14 cellular contexts compared by ENCODE assay signal in the genomic region with DNA sequence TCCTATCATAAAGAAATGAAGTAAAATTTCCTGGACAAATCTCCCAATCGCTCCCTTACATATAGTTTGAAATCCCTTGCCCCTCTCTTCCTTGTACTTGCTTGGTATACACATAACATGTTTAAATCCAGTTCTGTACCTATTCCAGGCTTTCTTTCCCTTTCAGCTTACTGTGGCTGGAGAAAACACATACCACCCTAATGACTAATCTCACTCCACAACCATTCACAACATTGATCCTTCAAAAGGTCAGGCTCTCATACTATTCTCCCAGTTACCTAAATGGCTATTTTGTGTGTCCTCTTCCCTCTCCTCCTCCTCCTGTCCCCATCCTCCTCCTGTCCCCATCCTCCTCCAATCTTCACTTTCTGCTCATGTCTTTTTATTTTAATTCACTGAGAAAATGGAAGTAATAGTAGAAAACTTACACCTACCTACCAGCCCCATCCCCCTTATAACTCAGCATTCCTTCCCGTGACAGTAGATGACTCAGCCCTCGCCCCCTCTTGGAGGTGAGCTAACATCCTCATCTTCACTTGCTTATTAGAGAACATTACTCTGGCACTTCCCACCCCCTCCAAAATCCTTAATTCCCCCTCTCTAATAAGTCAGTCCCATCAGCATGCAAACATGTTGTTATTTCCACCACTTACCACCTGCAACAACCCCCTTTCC.
A peak's percentile ranks its signal among the peaks of the same experiment; 100 is the strongest.
DNase-seq lines count a peak whose midpoint lies in the region; ATAC-seq and TF ChIP-seq lines count a peak whose summit lies in the region.
"Had no signal": no experiment of that assay in that cellular context is flagged by ENCODE, and none has a peak within 500 bp of the region (broad histone marks: within the 10 kb centered on the region; RNA-seq: fewer than 3 reads in every experiment).

No MANE protein-coding gene starts in this region.

- ATAC-seq in gastroesophageal sphincter, result no peak
- no peak for ATAC-seq in naive thymus-derived CD4-positive, alpha-beta T cell

- no peak overlapping the region for H3K9ac ChIP-seq in HUES64 (ENCODE audit: low read depth, low read length)

- no peak overlapping the region for H3K4me3 ChIP-seq in HUES64 (ENCODE audit: low read length)
- no peak overlapping the region for H3K4me3 ChIP-seq in gastroesophageal sphincter
- H3K4me3 ChIP-seq in naive thymus-derived CD4-positive, alpha-beta T cell (ENCODE audit: low read length), result no peak overlapping the region
- H3K4me3 ChIP-seq: spleen had no signal

- CTCF ChIA-PET in naive thymus-derived CD4-positive, alpha-beta T cell (lab: Charles Lee), result no interaction called here
- CTCF ChIA-PET in HEK293T (lab: Yijun Ruan, JAX), result no interaction called here

- H3K27me3 Mint-ChIP-seq in naive thymus-derived CD4-positive, alpha-beta T cell, result peaks cover 0 to 9% (median 0%) of the 10 kb centered on the region in 5 donors
- H3K27me3 Mint-ChIP-seq: naive B cell had no signal

- TF ChIP-seq EP300 in gastroesophageal sphincter (IDR thresholded peaks at IDR 0.05), result no peak

- H3K9me3 Mint-ChIP-seq in naive thymus-derived CD4-positive, alpha-beta T cell, result peaks cover 0 to 19% (median 2%) of the 10 kb centered on the region in 11 donors

- H3K27me3 ChIP-seq in HUES64 (ENCODE audit: insufficient read depth, low read length) (no peaks in the 10 kb centered on the region), gastroesophageal sphincter (no peaks in the 10 kb centered on the region)
- no peaks in the 10 kb centered on the region for H3K27me3 ChIP-seq in naive thymus-derived CD4-positive, alpha-beta T cell (ENCODE audit: control insufficient read depth in 2 of 2, insufficient read depth in 2 of 2, low read length in 2 of 2)
- H3K27me3 ChIP-seq: spleen had no signal

- peaks cover 0 to 5% (median 0%) of the 10 kb centered on the region in 5 donors for H3K36me3 Mint-ChIP-seq in naive thymus-derived CD4-positive, alpha-beta T cell

- intact Hi-C loops in naive thymus-derived CD4-positive, alpha-beta T cell (cut with micrococcal nuclease), result loop anchor here in 1 of 2 donors (5.0 kb wide), 1 partner anchor 407 kb away; no protein-coding TSS in a partner anchor

- H3K9me3 ChIP-seq in HUES64 (ENCODE audit: insufficient read depth, low read depth, low read length) (no peaks in the 10 kb centered on the region), gastroesophageal sphincter (peaks cover 0 to 10% (median 0%) of the 10 kb centered on the region in 3 donors)
- H3K9me3 ChIP-seq in naive thymus-derived CD4-positive, alpha-beta T cell (ENCODE audit: control insufficient read depth in 2 of 3, low read length in 3 of 3), result no peaks in the 10 kb centered on the region

- POLR2A ChIA-PET in naive thymus-derived CD4-positive, alpha-beta T cell (lab: Charles Lee), result no interaction called here
- POLR2A ChIA-PET in HEK293T (lab: Yijun Ruan, JAX), result no interaction called here

- H3K4me1 Mint-ChIP-seq in naive thymus-derived CD4-positive, alpha-beta T cell, result no peaks in the 10 kb centered on the region

- no peak for TF ChIP-seq POLR2A in gastroesophageal sphincter (IDR thresholded peaks at IDR 0.05)

- H3K4me3 Mint-ChIP-seq in naive thymus-derived CD4-positive, alpha-beta T cell, result no peak overlapping the region
- H3K4me3 Mint-ChIP-seq: CD14-positive monocyte had no signal

- 0 out of 2 replicates have a peak overlapping the region, but pooled peaks have one; percentile 29 for H3K27ac ChIP-seq in HUES64 (ENCODE audit: low read depth, low read length)
- H3K27ac ChIP-seq in caudate nucleus (ENCODE audit: low read depth, low read length), result no peak overlapping the region
- H3K27ac ChIP-seq in gastroesophageal sphincter, result no peak overlapping the region
- H3K27ac ChIP-seq in naive thymus-derived CD4-positive, alpha-beta T cell (ENCODE audit: low read depth, low read length), result no peak overlapping the region
- H3K27ac ChIP-seq: spleen had no signal

- no peaks in the 10 kb centered on the region for H3K36me3 ChIP-seq in HUES64 (ENCODE audit: insufficient read depth, low read length)
- H3K36me3 ChIP-seq in gastroesophageal sphincter, result no peaks in the 10 kb centered on the region
- no peaks in the 10 kb centered on the region for H3K36me3 ChIP-seq in naive thymus-derived CD4-positive, alpha-beta T cell (ENCODE audit: control insufficient read depth in 2 of 3, insufficient read depth in 3 of 3, low read length in 3 of 3)

- H3K27ac Mint-ChIP-seq in naive thymus-derived CD4-positive, alpha-beta T cell, result no peak overlapping the region
- H3K27ac Mint-ChIP-seq: CD14-positive monocyte had no signal

- TF ChIP-seq CTCF in gastroesophageal sphincter (IDR thresholded peaks at IDR 0.05), result no peak

- peak; percentile 47 for DNase-seq in AG20443 (ENCODE audit: low spot score)
- DNase-seq in caudate nucleus (lab: John Stamatoyannopoulos, UW), result peak in 42 of 61 donors; percentile 4 to 89 (median 35)
- peak; percentile 85 for DNase-seq in kidney tubule cell (ENCODE audit: low spot score)
- DNase-seq in hippocampal formation (lab: John Stamatoyannopoulos, UW), result no peak
- DNase-seq in naive thymus-derived CD4-positive, alpha-beta T cell, result no peak
- no peak for DNase-seq in HEK293T (ENCODE audit: extremely low spot score)
- DNase-seq: effector memory CD4-positive, alpha-beta T cell; GOT3; naive B cell; spleen; T1000 had no signal

- peaks cover 8% of the 10 kb centered on the region; the same call in 1 of the 2 replicates for H3K4me1 ChIP-seq in HUES64 (ENCODE audit: insufficient read depth, low read length)
- no peaks in the 10 kb centered on the region for H3K4me1 ChIP-seq in gastroesophageal sphincter
- H3K4me1 ChIP-seq in naive thymus-derived CD4-positive, alpha-beta T cell (ENCODE audit: control insufficient read depth in 2 of 2, insufficient read depth in 2 of 2, low read length in 2 of 2), result no peaks in the 10 kb centered on the region

- WGBS in HUES64, result 67% methylated on average over 3 of the region's 3 CpGs
- WGBS in gastroesophageal sphincter (ENCODE audit: low coverage in 1 of 2), 2 donors, result 75 to 82% methylated on average over 2 to 3 of the region's 3 CpGs

TF ChIP-seq in HEK293T, 16 proteins besides CTCF, POLR2A, EP300 and RAD21:
- no peak for TF ChIP-seq FOXM1 (IDR thresholded peaks at IDR 0.05; ENCODE audit: borderline replicate concordance)
- no peak for TF ChIP-seq TARDBP (IDR thresholded peaks at IDR 0.05)
- no peak for TF ChIP-seq SUZ12 (IDR thresholded peaks at IDR 0.05)
- no peak for TF ChIP-seq FOXA1 (IDR thresholded peaks at IDR 0.05)
- TF ChIP-seq, protein P1, sequence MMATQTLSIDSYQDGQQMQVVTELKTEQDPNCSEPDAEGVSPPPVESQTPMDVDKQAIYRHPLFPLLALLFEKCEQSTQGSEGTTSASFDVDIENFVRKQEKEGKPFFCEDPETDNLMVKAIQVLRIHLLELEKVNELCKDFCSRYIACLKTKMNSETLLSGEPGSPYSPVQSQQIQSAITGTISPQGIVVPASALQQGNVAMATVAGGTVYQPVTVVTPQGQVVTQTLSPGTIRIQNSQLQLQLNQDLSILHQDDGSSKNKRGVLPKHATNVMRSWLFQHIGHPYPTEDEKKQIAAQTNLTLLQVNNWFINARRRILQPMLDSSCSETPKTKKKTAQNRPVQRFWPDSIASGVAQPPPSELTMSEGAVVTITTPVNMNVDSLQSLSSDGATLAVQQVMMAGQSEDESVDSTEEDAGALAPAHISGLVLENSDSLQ (IDR thresholded peaks at IDR 0.05), result no peak
- TF ChIP-seq FOXK2 (IDR thresholded peaks at IDR 0.05), result no peak
- TF ChIP-seq CTBP1 (IDR thresholded peaks at IDR 0.05; ENCODE audit: borderline replicate concordance), result no peak
- no peak for TF ChIP-seq SP1 (IDR thresholded peaks at IDR 0.05)
- no peak for TF ChIP-seq HDGF (IDR thresholded peaks at IDR 0.05; ENCODE audit: borderline replicate concordance)
- TF ChIP-seq BHLHE40 (IDR thresholded peaks at IDR 0.05; ENCODE audit: borderline replicate concordance), result no peak
- no peak for TF ChIP-seq ELF4 (IDR thresholded peaks at IDR 0.05)
- no peak for TF ChIP-seq LEF1 (IDR thresholded peaks at IDR 0.05; ENCODE audit: borderline replicate concordance)
- no peak for TF ChIP-seq L3MBTL2 (conservative IDR thresholded peaks at IDR 0.05)
- no peak for TF ChIP-seq NFRKB (IDR thresholded peaks at IDR 0.05)
- TF ChIP-seq ZNF384 (IDR thresholded peaks at IDR 0.05), result no peak

Comparison
In these comparisons a context has a peak if more than half of its experiments do, and no peak if none do; other contexts are left out.
1. DNase-seq: peak in AG20443 (single experiment), caudate nucleus (42 of 61) and kidney tubule cell (single experiment); none in hippocampal formation (0 of 2), naive thymus-derived CD4-positive, alpha-beta T cell (0 of 9) and HEK293T (single experiment).